1 cellular context compared by ENCODE assay signal in genomic region chr14:23646648-23647549, GRCh38.
TF ChIP-seq lines count a peak whose summit lies in the region.

No MANE protein-coding gene starts in this region.

TF ChIP-seq in HCT116, 20 proteins besides CTCF, POLR2A, EP300 and RAD21 (continued from another document):
- TF ChIP-seq REST (IDR thresholded peaks at IDR 0.05; ENCODE audit: low read depth), result no peak
- TF ChIP-seq ZNF274 (IDR thresholded peaks at IDR 0.05; ENCODE audit: low read depth, low read length), result no peak
- TF ChIP-seq ZFX (IDR thresholded peaks at IDR 0.05), result no peak
- TF ChIP-seq YY1 (IDR thresholded peaks at IDR 0.05; ENCODE audit: extremely low read depth, insufficient replicate concordance, low read depth, low read length), result no peak
